ENCODE assay signal across 13 cellular contexts in genomic region chr6:95133578-95133977, GRCh38.
DNase-seq lines count a peak whose midpoint lies in the region; ATAC-seq and TF ChIP-seq lines count a peak whose summit lies in the region.
"Had no signal": no experiment of that assay in that cellular context is flagged by ENCODE, and none has a peak within 500 bp of the region (broad histone marks: within the 10 kb centered on the region; RNA-seq: fewer than 3 reads in every experiment).

No MANE protein-coding gene starts in this region.

- H3K4me3 Mint-ChIP-seq in activated naive CD8-positive, alpha-beta T cell treated with anti-CD3 and anti-CD28 coated beads, Interleukin-2, amount 50 U/mL, for 24 hours, result no peak overlapping the region
- H3K4me3 Mint-ChIP-seq: B cell; stimulated activated naive CD8-positive, alpha-beta T cell treated with anti-CD3 and anti-CD28 coated beads, Interleukin-15, Interleukin-2, amounts not matched to agents 100 ng/mL and 50 ng/mL, for 24 hours; T-helper 1 cell treated with Interleukin-12 subunit alpha and Interleukin-12 subunit beta and Interleukin-4 antibody, amounts not matched to agents 30 μg/mL and 1 μg/mL, for 36 hours had no signal

- DNase-seq in NCI-H82 (lab: John Stamatoyannopoulos, UW) (peak; percentile 40), NCI-H82 treated with DMSO at 0.1 percent for 48 hours (lab: John Stamatoyannopoulos, UW; ENCODE audit: unreplicated experiment) (no peak), NCI-H446 treated with DMSO at 0.1 percent for 48 hours (lab: John Stamatoyannopoulos, UW) (peak; percentile 17), mammary epithelial cell (peak; percentile 51), retinal pigment epithelial cell (ENCODE audit: low read depth) (no peak), DMS79 treated with DMSO at 0.1 percent for 48 hours (lab: John Stamatoyannopoulos, UW) (no peak), islet precursor cell (no peak)
- DNase-seq in activated naive CD8-positive, alpha-beta T cell treated with anti-CD3 and anti-CD28 coated beads, Interleukin-2, amount 50 U/mL, for 24 hours, result no peak
- DNase-seq: activated T-cell treated with anti-CD3 and anti-CD28 coated beads, Interleukin-2, amount 50 U/mL, for 48 hours; heart right ventricle had no signal

- H3K36me3 ChIP-seq in mammary epithelial cell (ENCODE audit: insufficient read depth, low read length), result no peaks in the 10 kb centered on the region
- H3K36me3 ChIP-seq: heart right ventricle had no signal

- H3K9ac ChIP-seq in mammary epithelial cell (ENCODE audit: insufficient read depth, low read length), result no peak overlapping the region

- H3K4me2 ChIP-seq in mammary epithelial cell (ENCODE audit: insufficient read depth, low read depth, low read length), result no peak overlapping the region

- intact Hi-C loops in mammary epithelial cell (cut with micrococcal nuclease), result loop anchor here (1.0 to 10.0 kb wide), 3 partner anchors 40 to 809 kb away; no protein-coding TSS in a partner anchor

- no peak overlapping the region for H3K27ac Mint-ChIP-seq in activated naive CD8-positive, alpha-beta T cell treated with anti-CD3 and anti-CD28 coated beads, Interleukin-2, amount 50 U/mL, for 24 hours
- H3K27ac Mint-ChIP-seq: B cell; stimulated activated naive CD8-positive, alpha-beta T cell treated with anti-CD3 and anti-CD28 coated beads, Interleukin-15, Interleukin-2, amounts not matched to agents 100 ng/mL and 50 ng/mL, for 24 hours; T-helper 1 cell treated with Interleukin-12 subunit alpha and Interleukin-12 subunit beta and Interleukin-4 antibody, amounts not matched to agents 30 μg/mL and 1 μg/mL, for 36 hours had no signal

- no peaks in the 10 kb centered on the region for H3K27me3 ChIP-seq in mammary epithelial cell (ENCODE audit: insufficient read depth, low read length)
- H3K27me3 ChIP-seq: heart right ventricle had no signal

- H3K36me3 Mint-ChIP-seq in activated naive CD8-positive, alpha-beta T cell treated with anti-CD3 and anti-CD28 coated beads, Interleukin-2, amount 50 U/mL, for 24 hours (ENCODE audit: low read depth), result no peaks in the 10 kb centered on the region

- H2AFZ ChIP-seq in mammary epithelial cell (ENCODE audit: low read depth, low read length), result peak overlapping the region; percentile 14

- no peak overlapping the region for H3K27ac ChIP-seq in mammary epithelial cell (ENCODE audit: insufficient read depth, low read depth, low read length)
- H3K27ac ChIP-seq: heart right ventricle had no signal

- WGBS in mammary epithelial cell (ENCODE audit: low coverage, missing lambda C conversion rate), result 36% methylated on average over 5 of the region's 5 CpGs

- no peaks in the 10 kb centered on the region for H3K4me1 Mint-ChIP-seq in activated naive CD8-positive, alpha-beta T cell treated with anti-CD3 and anti-CD28 coated beads, Interleukin-2, amount 50 U/mL, for 24 hours
- H3K4me1 Mint-ChIP-seq: B cell had no signal

- peak; percentile 57 to 69 for TF ChIP-seq CTCF in mammary epithelial cell (conservative IDR thresholded peaks at IDR 0.05 in 1 of 2, IDR thresholded peaks at IDR 0.05 in 1 of 2; ENCODE audit: extremely low read depth in 1 of 2, insufficient read depth in 1 of 2, low read depth in 1 of 2, low read length in 2 of 2)
- peak; percentile 38 for TF ChIP-seq CTCF in retinal pigment epithelial cell (conservative IDR thresholded peaks at IDR 0.05; ENCODE audit: low read depth, low read length)

- no peaks in the 10 kb centered on the region for H4K20me1 ChIP-seq in mammary epithelial cell (ENCODE audit: insufficient read depth, low read length)

- ATAC-seq in activated naive CD8-positive, alpha-beta T cell treated with anti-CD3 and anti-CD28 coated beads, Interleukin-2, amount 50 U/mL, for 24 hours, result no peak
- ATAC-seq: heart right ventricle had no signal

- no peaks in the 10 kb centered on the region for H3K9me3 ChIP-seq in mammary epithelial cell (replicated peaks; ENCODE audit: insufficient read depth, low read length)
- H3K9me3 ChIP-seq: heart right ventricle had no signal

- H3K79me2 ChIP-seq in mammary epithelial cell (ENCODE audit: insufficient read depth, low read length), result no peaks in the 10 kb centered on the region

- no TSS peak for BruUV-seq in mammary epithelial cell (replicated peaks; lab: Mats Ljungman, UMichigan)

- dilution Hi-C loops in mammary epithelial cell (cut with HindIII; ENCODE audit: low sequenced_read_pairs), result no loop called here

- CTCF ChIA-PET in mammary epithelial cell (lab: Charles Lee; ENCODE audit: low non-redundant PET), result interaction anchor here (0.6 kb wide), 1 partner anchor 972 kb away, joined by 5 read pairs; no protein-coding TSS in a partner anchor

- in situ Hi-C loops in mammary epithelial cell (cut with MboI; ENCODE audit: low sequenced_read_pairs in 2 of 2), result no loop called here

- H3K4me3 ChIP-seq in mammary epithelial cell (replicated peaks in 1 of 3; ENCODE audit: insufficient read depth in 1 of 3, low read depth in 2 of 3, low read length in 3 of 3) (no peak overlapping the region), retinal pigment epithelial cell (ENCODE audit: low read length) (no peak overlapping the region)
- H3K4me3 ChIP-seq: heart right ventricle had no signal

- H3K9me3 Mint-ChIP-seq in activated naive CD8-positive, alpha-beta T cell treated with anti-CD3 and anti-CD28 coated beads, Interleukin-2, amount 50 U/mL, for 24 hours, result no peaks in the 10 kb centered on the region
- H3K9me3 Mint-ChIP-seq: stimulated activated naive CD8-positive, alpha-beta T cell treated with anti-CD3 and anti-CD28 coated beads, Interleukin-15, Interleukin-2, amounts not matched to agents 100 ng/mL and 50 ng/mL, for 24 hours; T-helper 1 cell treated with Interleukin-12 subunit alpha and Interleukin-12 subunit beta and Interleukin-4 antibody, amounts not matched to agents 30 μg/mL and 1 μg/mL, for 36 hours had no signal

- H3K4me1 ChIP-seq in mammary epithelial cell (ENCODE audit: insufficient read depth, low read length), result no peaks in the 10 kb centered on the region
- H3K4me1 ChIP-seq: heart right ventricle had no signal

- no peaks in the 10 kb centered on the region for H3K27me3 Mint-ChIP-seq in activated naive CD8-positive, alpha-beta T cell treated with anti-CD3 and anti-CD28 coated beads, Interleukin-2, amount 50 U/mL, for 24 hours
- H3K27me3 Mint-ChIP-seq: B cell; stimulated activated naive CD8-positive, alpha-beta T cell treated with anti-CD3 and anti-CD28 coated beads, Interleukin-15, Interleukin-2, amounts not matched to agents 100 ng/mL and 50 ng/mL, for 24 hours had no signal

Comparison
In these comparisons a context has a peak if more than half of its experiments do, and no peak if none do; other contexts are left out.
1. DNase-seq: peak in NCI-H82 (single experiment), NCI-H446 treated with DMSO at 0.1 percent for 48 hours (single experiment) and mammary epithelial cell (single experiment); none in NCI-H82 treated with DMSO at 0.1 percent for 48 hours (single experiment), retinal pigment epithelial cell (single experiment), activated naive CD8-positive, alpha-beta T cell treated with anti-CD3 and anti-CD28 coated beads, Interleukin-2, amount 50 U/mL, for 24 hours (single experiment), DMS79 treated with DMSO at 0.1 percent for 48 hours (single experiment) and islet precursor cell (single experiment).